In the genomic region with DNA sequence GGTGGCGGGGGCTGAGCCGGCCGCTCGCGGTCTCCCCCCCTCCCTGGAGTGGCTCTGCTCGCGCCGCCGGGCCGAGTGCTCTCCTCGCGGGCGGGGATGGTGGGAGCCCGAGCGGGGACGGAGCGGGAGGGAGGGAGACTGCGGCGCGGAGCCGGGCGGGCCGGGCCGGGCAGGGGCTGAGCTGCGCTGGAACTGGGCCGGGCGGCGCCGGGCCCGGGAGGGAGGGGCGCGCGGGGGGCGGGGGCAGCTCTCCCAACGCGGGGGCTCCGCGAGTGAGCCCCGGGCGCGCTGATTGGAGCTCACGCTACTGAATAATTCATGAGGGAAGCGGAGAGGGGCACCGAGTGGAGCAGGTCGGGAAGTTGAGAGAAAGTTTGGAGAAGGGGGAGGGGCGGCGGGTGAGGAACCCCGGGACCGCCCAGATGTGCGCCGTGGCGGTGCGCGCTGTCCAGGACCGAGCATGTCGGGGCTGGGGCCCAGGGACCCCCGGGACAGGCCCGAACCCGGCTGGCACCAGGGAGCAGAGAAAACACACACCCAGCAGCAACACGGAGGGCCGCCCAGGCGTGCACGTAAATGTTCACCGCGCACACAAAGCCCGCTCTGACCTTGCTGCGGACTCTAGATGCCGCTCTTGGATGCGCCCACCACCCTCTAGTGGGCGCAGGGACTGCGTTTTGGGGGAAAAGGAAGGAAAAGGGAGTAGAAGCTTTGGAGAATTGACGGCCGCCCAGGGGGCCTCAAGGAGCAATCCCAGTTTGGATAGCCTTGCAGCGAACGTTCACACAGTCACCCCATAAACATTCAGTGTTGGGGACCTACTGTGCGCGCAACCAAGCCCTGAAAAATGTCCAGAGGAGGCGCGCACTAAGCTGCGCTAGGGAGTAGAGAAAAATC, we compare ENCODE assay signal across 8 cellular contexts. TPM values are rescaled to one million over a fixed set of nuclear protein-coding genes. Genes with fewer than 3 reads are reported as not detected.
DNase-seq lines count a peak whose midpoint lies in the region; ATAC-seq and TF ChIP-seq lines count a peak whose summit lies in the region.

Gene EPHB4, minus strand, starts transcription at position 194 of the 897 bp plus-strand sequence. CDS start 493 bp downstream, outside the sequence.

- TF ChIP-seq CTCF in activated CD8-positive, alpha-beta T cell treated with anti-CD3 and anti-CD28 coated beads for 36 hours (IDR thresholded peaks at IDR 0.05), result peak; percentile 16
- peak; percentile 53 for TF ChIP-seq CTCF in foreskin keratinocyte (conservative IDR thresholded peaks at IDR 0.05)
- TF ChIP-seq CTCF in neural cell (IDR thresholded peaks at IDR 0.05; ENCODE audit: poor library complexity, severe bottlenecking), result peak; percentile 58

- TF ChIP-seq EP300 in neural cell (conservative IDR thresholded peaks at IDR 0.05; ENCODE audit: poor library complexity, severe bottlenecking), result no peak

- CTCF ChIA-PET in activated CD8-positive, alpha-beta T cell treated with anti-CD3 and anti-CD28 coated beads for 36 hours (lab: Charles Lee), result interaction anchor here (1.7 kb wide), 1 partner anchor 24 kb away, joined by 7 read pairs; the partner anchor contains the start of gene SLC12A9

- H3K4me1 Mint-ChIP-seq in IgD-negative memory B cell, result peaks cover 7 to 16% (median 15%) of the 10 kb centered on the region in 3 donors
- peaks cover 17% of the 10 kb centered on the region for H3K4me1 Mint-ChIP-seq in activated CD8-positive, alpha-beta T cell treated with anti-CD3 and anti-CD28 coated beads for 36 hours (ENCODE audit: low read depth)

- peak; percentile 57 for ATAC-seq in activated CD8-positive, alpha-beta T cell treated with anti-CD3 and anti-CD28 coated beads for 36 hours
- ATAC-seq in foreskin keratinocyte, result peak; percentile 61
- ATAC-seq in GM19023 (IDR thresholded peaks at IDR 0.05; ENCODE audit: unreplicated experiment), result no peak
- no peak for ATAC-seq in GM18873 (IDR thresholded peaks at IDR 0.05; ENCODE audit: low FRiP score, unreplicated experiment)

- H3K27ac Mint-ChIP-seq in IgD-negative memory B cell, result peak within 1 kb of the TSS in 1 of 3 donors; percentile 86
- no peak within 1 kb of the TSS for H3K27ac Mint-ChIP-seq in activated CD8-positive, alpha-beta T cell treated with anti-CD3 and anti-CD28 coated beads for 36 hours

- H3K27me3 ChIP-seq in foreskin keratinocyte, result no peaks in the 10 kb centered on the region
- H3K27me3 ChIP-seq in neural cell (ENCODE audit: insufficient read depth, low read depth, low read length), result peaks cover 27% of the 10 kb centered on the region

- H2AFZ ChIP-seq in neural cell (ENCODE audit: low read depth, low read length), result no peak within 1 kb of the TSS

- H3K9ac ChIP-seq in neural cell (ENCODE audit: low read length), result peak within 1 kb of the TSS; percentile 16

- H3K36me3 ChIP-seq in neural cell (ENCODE audit: insufficient read depth, low read length), result no peaks in the 10 kb centered on the region

- no peaks in the 10 kb centered on the region for H3K9me3 ChIP-seq in neural cell (ENCODE audit: low read length)

- peaks cover 0 to 2% (median 0%) of the 10 kb centered on the region in 3 donors for H3K9me3 Mint-ChIP-seq in IgD-negative memory B cell
- H3K9me3 Mint-ChIP-seq in activated CD8-positive, alpha-beta T cell treated with anti-CD3 and anti-CD28 coated beads for 36 hours, result no peaks in the 10 kb centered on the region

- intact Hi-C loops in activated CD8-positive, alpha-beta T cell treated with anti-CD3 and anti-CD28 coated beads for 36 hours (cut with micrococcal nuclease), result no loop called here

- H3K27ac ChIP-seq in foreskin keratinocyte (peak within 1 kb of the TSS; percentile 78), neural cell (ENCODE audit: low read length) (no peak within 1 kb of the TSS)

- DNase-seq in DMS 273 (lab: John Stamatoyannopoulos, UW; ENCODE audit: unreplicated experiment), result peak; percentile 96
- DNase-seq in activated CD8-positive, alpha-beta T cell treated with anti-CD3 and anti-CD28 coated beads for 36 hours, result peak; percentile 17
- DNase-seq in foreskin keratinocyte, result peak; percentile 63 to 78
- DNase-seq in DMS153 treated with DMSO at 0.1 percent for 48 hours (lab: John Stamatoyannopoulos, UW; ENCODE audit: unreplicated experiment), result no peak

- H3K4me1 ChIP-seq in foreskin keratinocyte, result no peaks in the 10 kb centered on the region

- H3K36me3 Mint-ChIP-seq in IgD-negative memory B cell, result peaks cover 2% of the 10 kb centered on the region
- no peaks in the 10 kb centered on the region for H3K36me3 Mint-ChIP-seq in activated CD8-positive, alpha-beta T cell treated with anti-CD3 and anti-CD28 coated beads for 36 hours (ENCODE audit: low read depth)

- H3K79me2 ChIP-seq in neural cell (replicated peaks; ENCODE audit: insufficient read depth, low read length), result no peaks in the 10 kb centered on the region

- H3F3A ChIP-seq in neural cell (ENCODE audit: insufficient read depth, low read length, poor library complexity, severe bottlenecking), result no peaks in the 10 kb centered on the region

- H4K20me1 ChIP-seq in neural cell (ENCODE audit: insufficient read depth), result no peaks in the 10 kb centered on the region

- H3K9me2 ChIP-seq in neural cell (ENCODE audit: insufficient read depth, low read length), result no peaks in the 10 kb centered on the region

- POLR2A ChIA-PET in activated CD8-positive, alpha-beta T cell treated with anti-CD3 and anti-CD28 coated beads for 36 hours (lab: Charles Lee), result interaction anchor here (1.0 kb wide), 1 partner anchor 11 kb away, joined by 3 read pairs; no protein-coding TSS in a partner anchor

- peak; percentile 19 for TF ChIP-seq RAD21 in neural cell (conservative IDR thresholded peaks at IDR 0.05)

- peaks cover 46% of the 10 kb centered on the region for H3K27me3 Mint-ChIP-seq in IgD-negative memory B cell
- peaks cover 33% of the 10 kb centered on the region for H3K27me3 Mint-ChIP-seq in activated CD8-positive, alpha-beta T cell treated with anti-CD3 and anti-CD28 coated beads for 36 hours

- peak within 1 kb of the TSS in 3 of 4 donors; percentile 70 to 91 (median 86) for H3K4me3 Mint-ChIP-seq in IgD-negative memory B cell
- peak within 1 kb of the TSS; percentile 51 for H3K4me3 Mint-ChIP-seq in activated CD8-positive, alpha-beta T cell treated with anti-CD3 and anti-CD28 coated beads for 36 hours

- H3K4me3 ChIP-seq in neural cell (ENCODE audit: low read length), result peak within 1 kb of the TSS; percentile 67

- no peak within 1 kb of the TSS for H3K4me2 ChIP-seq in neural cell (ENCODE audit: low read length)

TF ChIP-seq in neural cell, 6 proteins besides CTCF, POLR2A, EP300 and RAD21:
- TF ChIP-seq TAF1 (IDR thresholded peaks at IDR 0.05; ENCODE audit: low read depth) (no peak), SMC3 (conservative IDR thresholded peaks at IDR 0.05; ENCODE audit: poor library complexity) (peak; percentile 21), EZH2 (IDR thresholded peaks at IDR 0.05; ENCODE audit: borderline replicate concordance, insufficient read depth, low read length, poor library complexity, severe bottlenecking) (peak; percentile 42), POLR2AphosphoS5 (IDR thresholded peaks at IDR 0.05) (no peak)

RNA-seq across cellular contexts. Expression of gene EPHB4, which starts in this region (rescaled TPM):
- polyA plus RNA-seq in IgD-negative memory B cell, result not detected
- total RNA-seq in activated CD8-positive, alpha-beta T cell treated with anti-CD3 and anti-CD28 coated beads for 36 hours, result 1 to 10 TPM; 4.8 to 5.8 TPM
- 94.3 and 98.0 TPM in 2 replicates for total RNA-seq in foreskin keratinocyte
- polyA plus RNA-seq in foreskin keratinocyte, result 53.5 and 55.4 TPM in 2 replicates
- 0.92 and 1.4 TPM in 2 replicates for polyA plus RNA-seq in neural cell
- polyA minus RNA-seq in neural cell, result 4.2 and 8.0 TPM in 2 replicates

Comparison
In these comparisons a context has a peak if more than half of its experiments do, and no peak if none do; other contexts are left out.
1. RNA of gene EPHB4 (total RNA-seq): 94.3 to 98.0 TPM in foreskin keratinocyte; 4.8 to 5.8 TPM in activated CD8-positive, alpha-beta T cell treated with anti-CD3 and anti-CD28 coated beads for 36 hours; every median in the first group is over 10 times any median in the second.
2. RNA of gene EPHB4 (polyA plus RNA-seq): 53.5 to 55.4 TPM in foreskin keratinocyte; 0.92 to 1.4 TPM in neural cell and not detected in IgD-negative memory B cell (single experiment); every median in the first group is over 10 times any median in the second.
3. ATAC-seq: peak in activated CD8-positive, alpha-beta T cell treated with anti-CD3 and anti-CD28 coated beads for 36 hours (single experiment) and foreskin keratinocyte (single experiment); none in GM19023 (single experiment) and GM18873 (single experiment).
4. Peak in every context shown above with its lines, with median percentiles within 50 percentile points of each other: CTCF ChIP-seq.